1 cellular context compared by ENCODE assay signal in the genomic region with DNA sequence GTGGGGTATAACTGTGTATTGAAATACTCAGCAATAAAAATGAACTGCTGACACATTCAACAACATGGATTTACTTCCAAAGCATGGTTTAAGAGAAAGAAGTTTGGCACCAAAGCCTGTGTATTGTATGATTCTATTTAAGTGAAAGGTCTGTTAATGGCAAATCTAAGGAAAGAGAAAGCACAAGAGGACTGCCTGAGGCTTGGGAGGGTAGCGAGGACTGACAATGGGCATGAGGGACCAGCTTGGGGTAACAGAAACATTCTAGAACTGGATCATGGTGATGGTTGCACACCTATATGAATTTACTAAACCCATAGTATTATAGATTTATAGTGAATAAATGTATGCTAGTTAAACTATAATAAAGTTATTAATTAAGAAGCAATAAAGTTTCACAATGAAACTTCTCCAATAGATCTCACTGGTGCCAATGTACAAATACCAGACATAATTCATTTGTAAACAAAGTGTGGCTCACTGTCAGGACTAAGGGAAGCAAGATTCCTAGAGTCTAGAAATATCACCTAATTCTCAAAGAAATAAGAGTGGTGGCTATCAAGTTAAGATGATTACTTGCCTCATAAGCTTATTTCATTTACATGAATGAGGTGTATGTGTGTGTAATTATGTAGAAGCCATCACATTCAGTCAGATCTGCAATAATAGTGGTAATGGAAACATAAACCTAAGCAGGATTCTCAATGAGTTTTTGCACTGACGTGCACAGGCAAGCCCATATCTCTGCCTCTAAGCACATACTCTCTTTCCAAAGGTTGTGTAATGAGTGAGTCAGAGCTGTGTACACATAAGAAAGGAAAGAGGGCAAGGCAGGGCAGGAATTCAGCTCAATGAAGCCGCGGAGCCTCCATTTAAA.
TF ChIP-seq lines count a peak whose summit lies in the region.

No MANE protein-coding gene starts in this region.

TF ChIP-seq in HepG2, 621 proteins besides CTCF, POLR2A, EP300 and RAD21 (continued from another document and continues in another):
- TF ChIP-seq, protein P1, sequence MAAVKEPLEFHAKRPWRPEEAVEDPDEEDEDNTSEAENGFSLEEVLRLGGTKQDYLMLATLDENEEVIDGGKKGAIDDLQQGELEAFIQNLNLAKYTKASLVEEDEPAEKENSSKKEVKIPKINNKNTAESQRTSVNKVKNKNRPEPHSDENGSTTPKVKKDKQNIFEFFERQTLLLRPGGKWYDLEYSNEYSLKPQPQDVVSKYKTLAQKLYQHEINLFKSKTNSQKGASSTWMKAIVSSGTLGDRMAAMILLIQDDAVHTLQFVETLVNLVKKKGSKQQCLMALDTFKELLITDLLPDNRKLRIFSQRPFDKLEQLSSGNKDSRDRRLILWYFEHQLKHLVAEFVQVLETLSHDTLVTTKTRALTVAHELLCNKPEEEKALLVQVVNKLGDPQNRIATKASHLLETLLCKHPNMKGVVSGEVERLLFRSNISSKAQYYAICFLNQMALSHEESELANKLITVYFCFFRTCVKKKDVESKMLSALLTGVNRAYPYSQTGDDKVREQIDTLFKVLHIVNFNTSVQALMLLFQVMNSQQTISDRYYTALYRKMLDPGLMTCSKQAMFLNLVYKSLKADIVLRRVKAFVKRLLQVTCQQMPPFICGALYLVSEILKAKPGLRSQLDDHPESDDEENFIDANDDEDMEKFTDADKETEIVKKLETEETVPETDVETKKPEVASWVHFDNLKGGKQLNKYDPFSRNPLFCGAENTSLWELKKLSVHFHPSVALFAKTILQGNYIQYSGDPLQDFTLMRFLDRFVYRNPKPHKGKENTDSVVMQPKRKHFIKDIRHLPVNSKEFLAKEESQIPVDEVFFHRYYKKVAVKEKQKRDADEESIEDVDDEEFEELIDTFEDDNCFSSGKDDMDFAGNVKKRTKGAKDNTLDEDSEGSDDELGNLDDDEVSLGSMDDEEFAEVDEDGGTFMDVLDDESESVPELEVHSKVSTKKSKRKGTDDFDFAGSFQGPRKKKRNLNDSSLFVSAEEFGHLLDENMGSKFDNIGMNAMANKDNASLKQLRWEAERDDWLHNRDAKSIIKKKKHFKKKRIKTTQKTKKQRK (IDR thresholded peaks at IDR 0.05; ENCODE audit: low read length), result no peak
- TF ChIP-seq FOXJ3 (CRISPR knock-in tag; IDR thresholded peaks at IDR 0.05; ENCODE audit: borderline replicate concordance) (no peak), MIER2 (CRISPR knock-in tag; IDR thresholded peaks at IDR 0.05) (no peak), ZBTB21 (CRISPR knock-in tag; IDR thresholded peaks at IDR 0.05) (no peak), YEATS4 (CRISPR knock-in tag; IDR thresholded peaks at IDR 0.05; ENCODE audit: borderline replicate concordance) (0 out of 2 replicates have a peak, but pooled peaks have one; percentile 26), ZNF430 (CRISPR knock-in tag; IDR thresholded peaks at IDR 0.05) (no peak), KDM3A (CRISPR knock-in tag; IDR thresholded peaks at IDR 0.05; ENCODE audit: low read depth) (no peak; the same call in 1 of the 2 replicates), ZBTB42 (CRISPR knock-in tag; IDR thresholded peaks at IDR 0.05) (no peak), ZMYM2 (CRISPR knock-in tag; IDR thresholded peaks at IDR 0.05) (no peak), SKI (IDR thresholded peaks at IDR 0.05; ENCODE audit: partially characterized antibody) (no peak), ZNF672 (CRISPR knock-in tag; IDR thresholded peaks at IDR 0.05) (no peak), NFE2 (CRISPR knock-in tag; IDR thresholded peaks at IDR 0.05) (no peak), ZFP37 (CRISPR knock-in tag; IDR thresholded peaks at IDR 0.05; ENCODE audit: borderline replicate concordance) (no peak), ZFP36 (IDR thresholded peaks at IDR 0.05; ENCODE audit: borderline replicate concordance, low read depth, low read length, partially characterized antibody) (no peak), PCBP2 (optimal IDR thresholded peaks at IDR 0.05; ENCODE audit: low read depth, low read length, poor library complexity, severe bottlenecking) (no peak), FOXK1 (CRISPR knock-in tag; IDR thresholded peaks at IDR 0.05; ENCODE audit: borderline replicate concordance, low read depth) (peak; percentile 70; the same call in 1 of the 2 replicates), ZNF121 (CRISPR knock-in tag; IDR thresholded peaks at IDR 0.05) (no peak), ZNF329 (CRISPR knock-in tag; IDR thresholded peaks at IDR 0.05; ENCODE audit: low read depth) (no peak), SOX6 (IDR thresholded peaks at IDR 0.05) (no peak), SOX6 (CRISPR knock-in tag; IDR thresholded peaks at IDR 0.05) (peak; percentile 74; the same call in 1 of the 2 replicates), ZNF124 (CRISPR knock-in tag; IDR thresholded peaks at IDR 0.05) (0 out of 2 replicates have a peak, but pooled peaks have one; percentile 24), KLF6 (CRISPR knock-in tag; IDR thresholded peaks at IDR 0.05) (no peak), ZNF282 (IDR thresholded peaks at IDR 0.05; ENCODE audit: partially characterized antibody) (no peak), HDAC2 (CRISPR knock-in tag; IDR thresholded peaks at IDR 0.05) (peak; percentile 75), ZBTB3 (CRISPR knock-in tag; IDR thresholded peaks at IDR 0.05; ENCODE audit: borderline replicate concordance, low read depth) (no peak), ZFP62 (CRISPR knock-in tag; IDR thresholded peaks at IDR 0.05) (no peak), ZNF441 (CRISPR knock-in tag; IDR thresholded peaks at IDR 0.05; ENCODE audit: borderline replicate concordance) (no peak), HOXA3 (CRISPR knock-in tag; IDR thresholded peaks at IDR 0.05) (peak; percentile 51; the same call in 1 of the 2 replicates), TOE1 (CRISPR knock-in tag; IDR thresholded peaks at IDR 0.05) (no peak), ZNF772 (CRISPR knock-in tag; IDR thresholded peaks at IDR 0.05) (no peak), ZNF335 (CRISPR knock-in tag; IDR thresholded peaks at IDR 0.05) (no peak), ZSCAN29 (CRISPR knock-in tag; conservative IDR thresholded peaks at IDR 0.05) (0 out of 2 replicates have a peak, but pooled peaks have one; percentile 75)
- TF ChIP-seq, protein P2, sequence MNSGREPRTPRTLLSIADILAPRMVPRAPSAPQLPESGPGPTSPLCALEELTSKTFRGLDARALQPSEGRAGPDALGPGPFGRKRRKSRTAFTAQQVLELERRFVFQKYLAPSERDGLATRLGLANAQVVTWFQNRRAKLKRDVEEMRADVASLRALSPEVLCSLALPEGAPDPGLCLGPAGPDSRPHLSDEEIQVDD (CRISPR knock-in tag; IDR thresholded peaks at IDR 0.05; ENCODE audit: borderline replicate concordance), result no peak
- TF ChIP-seq, protein P3, sequence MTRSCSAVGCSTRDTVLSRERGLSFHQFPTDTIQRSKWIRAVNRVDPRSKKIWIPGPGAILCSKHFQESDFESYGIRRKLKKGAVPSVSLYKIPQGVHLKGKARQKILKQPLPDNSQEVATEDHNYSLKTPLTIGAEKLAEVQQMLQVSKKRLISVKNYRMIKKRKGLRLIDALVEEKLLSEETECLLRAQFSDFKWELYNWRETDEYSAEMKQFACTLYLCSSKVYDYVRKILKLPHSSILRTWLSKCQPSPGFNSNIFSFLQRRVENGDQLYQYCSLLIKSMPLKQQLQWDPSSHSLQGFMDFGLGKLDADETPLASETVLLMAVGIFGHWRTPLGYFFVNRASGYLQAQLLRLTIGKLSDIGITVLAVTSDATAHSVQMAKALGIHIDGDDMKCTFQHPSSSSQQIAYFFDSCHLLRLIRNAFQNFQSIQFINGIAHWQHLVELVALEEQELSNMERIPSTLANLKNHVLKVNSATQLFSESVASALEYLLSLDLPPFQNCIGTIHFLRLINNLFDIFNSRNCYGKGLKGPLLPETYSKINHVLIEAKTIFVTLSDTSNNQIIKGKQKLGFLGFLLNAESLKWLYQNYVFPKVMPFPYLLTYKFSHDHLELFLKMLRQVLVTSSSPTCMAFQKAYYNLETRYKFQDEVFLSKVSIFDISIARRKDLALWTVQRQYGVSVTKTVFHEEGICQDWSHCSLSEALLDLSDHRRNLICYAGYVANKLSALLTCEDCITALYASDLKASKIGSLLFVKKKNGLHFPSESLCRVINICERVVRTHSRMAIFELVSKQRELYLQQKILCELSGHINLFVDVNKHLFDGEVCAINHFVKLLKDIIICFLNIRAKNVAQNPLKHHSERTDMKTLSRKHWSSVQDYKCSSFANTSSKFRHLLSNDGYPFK (CRISPR knock-in tag; IDR thresholded peaks at IDR 0.05; ENCODE audit: borderline replicate concordance), result no peak
- TF ChIP-seq, protein P4, sequence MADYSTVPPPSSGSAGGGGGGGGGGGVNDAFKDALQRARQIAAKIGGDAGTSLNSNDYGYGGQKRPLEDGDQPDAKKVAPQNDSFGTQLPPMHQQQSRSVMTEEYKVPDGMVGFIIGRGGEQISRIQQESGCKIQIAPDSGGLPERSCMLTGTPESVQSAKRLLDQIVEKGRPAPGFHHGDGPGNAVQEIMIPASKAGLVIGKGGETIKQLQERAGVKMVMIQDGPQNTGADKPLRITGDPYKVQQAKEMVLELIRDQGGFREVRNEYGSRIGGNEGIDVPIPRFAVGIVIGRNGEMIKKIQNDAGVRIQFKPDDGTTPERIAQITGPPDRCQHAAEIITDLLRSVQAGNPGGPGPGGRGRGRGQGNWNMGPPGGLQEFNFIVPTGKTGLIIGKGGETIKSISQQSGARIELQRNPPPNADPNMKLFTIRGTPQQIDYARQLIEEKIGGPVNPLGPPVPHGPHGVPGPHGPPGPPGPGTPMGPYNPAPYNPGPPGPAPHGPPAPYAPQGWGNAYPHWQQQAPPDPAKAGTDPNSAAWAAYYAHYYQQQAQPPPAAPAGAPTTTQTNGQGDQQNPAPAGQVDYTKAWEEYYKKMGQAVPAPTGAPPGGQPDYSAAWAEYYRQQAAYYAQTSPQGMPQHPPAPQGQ (CRISPR knock-in tag; IDR thresholded peaks at IDR 0.05; ENCODE audit: borderline replicate concordance), result no peak
- TF ChIP-seq, protein P5, sequence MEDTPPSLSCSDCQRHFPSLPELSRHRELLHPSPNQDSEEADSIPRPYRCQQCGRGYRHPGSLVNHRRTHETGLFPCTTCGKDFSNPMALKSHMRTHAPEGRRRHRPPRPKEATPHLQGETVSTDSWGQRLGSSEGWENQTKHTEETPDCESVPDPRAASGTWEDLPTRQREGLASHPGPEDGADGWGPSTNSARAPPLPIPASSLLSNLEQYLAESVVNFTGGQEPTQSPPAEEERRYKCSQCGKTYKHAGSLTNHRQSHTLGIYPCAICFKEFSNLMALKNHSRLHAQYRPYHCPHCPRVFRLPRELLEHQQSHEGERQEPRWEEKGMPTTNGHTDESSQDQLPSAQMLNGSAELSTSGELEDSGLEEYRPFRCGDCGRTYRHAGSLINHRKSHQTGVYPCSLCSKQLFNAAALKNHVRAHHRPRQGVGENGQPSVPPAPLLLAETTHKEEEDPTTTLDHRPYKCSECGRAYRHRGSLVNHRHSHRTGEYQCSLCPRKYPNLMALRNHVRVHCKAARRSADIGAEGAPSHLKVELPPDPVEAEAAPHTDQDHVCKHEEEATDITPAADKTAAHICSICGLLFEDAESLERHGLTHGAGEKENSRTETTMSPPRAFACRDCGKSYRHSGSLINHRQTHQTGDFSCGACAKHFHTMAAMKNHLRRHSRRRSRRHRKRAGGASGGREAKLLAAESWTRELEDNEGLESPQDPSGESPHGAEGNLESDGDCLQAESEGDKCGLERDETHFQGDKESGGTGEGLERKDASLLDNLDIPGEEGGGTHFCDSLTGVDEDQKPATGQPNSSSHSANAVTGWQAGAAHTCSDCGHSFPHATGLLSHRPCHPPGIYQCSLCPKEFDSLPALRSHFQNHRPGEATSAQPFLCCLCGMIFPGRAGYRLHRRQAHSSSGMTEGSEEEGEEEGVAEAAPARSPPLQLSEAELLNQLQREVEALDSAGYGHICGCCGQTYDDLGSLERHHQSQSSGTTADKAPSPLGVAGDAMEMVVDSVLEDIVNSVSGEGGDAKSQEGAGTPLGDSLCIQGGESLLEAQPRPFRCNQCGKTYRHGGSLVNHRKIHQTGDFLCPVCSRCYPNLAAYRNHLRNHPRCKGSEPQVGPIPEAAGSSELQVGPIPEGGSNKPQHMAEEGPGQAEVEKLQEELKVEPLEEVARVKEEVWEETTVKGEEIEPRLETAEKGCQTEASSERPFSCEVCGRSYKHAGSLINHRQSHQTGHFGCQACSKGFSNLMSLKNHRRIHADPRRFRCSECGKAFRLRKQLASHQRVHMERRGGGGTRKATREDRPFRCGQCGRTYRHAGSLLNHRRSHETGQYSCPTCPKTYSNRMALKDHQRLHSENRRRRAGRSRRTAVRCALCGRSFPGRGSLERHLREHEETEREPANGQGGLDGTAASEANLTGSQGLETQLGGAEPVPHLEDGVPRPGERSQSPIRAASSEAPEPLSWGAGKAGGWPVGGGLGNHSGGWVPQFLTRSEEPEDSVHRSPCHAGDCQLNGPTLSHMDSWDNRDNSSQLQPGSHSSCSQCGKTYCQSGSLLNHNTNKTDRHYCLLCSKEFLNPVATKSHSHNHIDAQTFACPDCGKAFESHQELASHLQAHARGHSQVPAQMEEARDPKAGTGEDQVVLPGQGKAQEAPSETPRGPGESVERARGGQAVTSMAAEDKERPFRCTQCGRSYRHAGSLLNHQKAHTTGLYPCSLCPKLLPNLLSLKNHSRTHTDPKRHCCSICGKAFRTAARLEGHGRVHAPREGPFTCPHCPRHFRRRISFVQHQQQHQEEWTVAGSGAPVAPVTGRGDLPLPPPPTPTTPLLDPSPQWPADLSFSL (CRISPR knock-in tag; IDR thresholded peaks at IDR 0.05), result no peak
- TF ChIP-seq, protein P6, sequence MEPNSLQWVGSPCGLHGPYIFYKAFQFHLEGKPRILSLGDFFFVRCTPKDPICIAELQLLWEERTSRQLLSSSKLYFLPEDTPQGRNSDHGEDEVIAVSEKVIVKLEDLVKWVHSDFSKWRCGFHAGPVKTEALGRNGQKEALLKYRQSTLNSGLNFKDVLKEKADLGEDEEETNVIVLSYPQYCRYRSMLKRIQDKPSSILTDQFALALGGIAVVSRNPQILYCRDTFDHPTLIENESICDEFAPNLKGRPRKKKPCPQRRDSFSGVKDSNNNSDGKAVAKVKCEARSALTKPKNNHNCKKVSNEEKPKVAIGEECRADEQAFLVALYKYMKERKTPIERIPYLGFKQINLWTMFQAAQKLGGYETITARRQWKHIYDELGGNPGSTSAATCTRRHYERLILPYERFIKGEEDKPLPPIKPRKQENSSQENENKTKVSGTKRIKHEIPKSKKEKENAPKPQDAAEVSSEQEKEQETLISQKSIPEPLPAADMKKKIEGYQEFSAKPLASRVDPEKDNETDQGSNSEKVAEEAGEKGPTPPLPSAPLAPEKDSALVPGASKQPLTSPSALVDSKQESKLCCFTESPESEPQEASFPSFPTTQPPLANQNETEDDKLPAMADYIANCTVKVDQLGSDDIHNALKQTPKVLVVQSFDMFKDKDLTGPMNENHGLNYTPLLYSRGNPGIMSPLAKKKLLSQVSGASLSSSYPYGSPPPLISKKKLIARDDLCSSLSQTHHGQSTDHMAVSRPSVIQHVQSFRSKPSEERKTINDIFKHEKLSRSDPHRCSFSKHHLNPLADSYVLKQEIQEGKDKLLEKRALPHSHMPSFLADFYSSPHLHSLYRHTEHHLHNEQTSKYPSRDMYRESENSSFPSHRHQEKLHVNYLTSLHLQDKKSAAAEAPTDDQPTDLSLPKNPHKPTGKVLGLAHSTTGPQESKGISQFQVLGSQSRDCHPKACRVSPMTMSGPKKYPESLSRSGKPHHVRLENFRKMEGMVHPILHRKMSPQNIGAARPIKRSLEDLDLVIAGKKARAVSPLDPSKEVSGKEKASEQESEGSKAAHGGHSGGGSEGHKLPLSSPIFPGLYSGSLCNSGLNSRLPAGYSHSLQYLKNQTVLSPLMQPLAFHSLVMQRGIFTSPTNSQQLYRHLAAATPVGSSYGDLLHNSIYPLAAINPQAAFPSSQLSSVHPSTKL (CRISPR knock-in tag; IDR thresholded peaks at IDR 0.05), result peak; percentile 97
- TF ChIP-seq, protein P7, sequence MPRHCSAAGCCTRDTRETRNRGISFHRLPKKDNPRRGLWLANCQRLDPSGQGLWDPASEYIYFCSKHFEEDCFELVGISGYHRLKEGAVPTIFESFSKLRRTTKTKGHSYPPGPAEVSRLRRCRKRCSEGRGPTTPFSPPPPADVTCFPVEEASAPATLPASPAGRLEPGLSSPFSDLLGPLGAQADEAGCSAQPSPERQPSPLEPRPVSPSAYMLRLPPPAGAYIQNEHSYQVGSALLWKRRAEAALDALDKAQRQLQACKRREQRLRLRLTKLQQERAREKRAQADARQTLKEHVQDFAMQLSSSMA (CRISPR knock-in tag; IDR thresholded peaks at IDR 0.05), result no peak
